Comparison of ENCODE assay signal across 8 cellular contexts in the genomic region with DNA sequence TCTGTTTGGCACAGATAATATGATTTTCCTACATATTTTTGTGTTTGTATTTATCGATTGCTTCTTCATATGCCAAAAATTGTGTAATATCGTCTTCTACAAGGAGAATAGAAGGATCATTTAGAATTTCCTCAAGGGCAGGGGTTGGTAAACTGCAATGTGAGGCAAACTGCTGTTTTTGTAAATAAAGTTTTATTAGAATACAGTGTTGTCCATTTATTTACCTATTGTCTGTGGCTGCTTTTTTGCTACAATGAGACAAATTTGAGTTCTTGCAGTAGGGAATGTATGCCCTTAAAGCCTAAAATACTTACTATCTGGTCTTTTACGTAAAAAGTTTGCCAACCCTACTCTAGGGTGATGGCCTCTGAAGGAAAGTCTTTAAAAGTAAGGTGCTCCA.
"Had no signal": no experiment of that assay in that cellular context is flagged by ENCODE, and none has a peak within 500 bp of the region (broad histone marks: within the 10 kb centered on the region; RNA-seq: fewer than 3 reads in every experiment).

No MANE protein-coding gene starts in this region.

- H3K4me3 ChIP-seq: GM12878 had no signal

- ATAC-seq: GM12878 had no signal

- FAIRE-seq: G401.6, GM12878, GM12891, GM12892, GM18507, GM19239 had no signal

- DNase-seq: GDM1, GF-D8 had no signal
